10 cellular contexts compared by ENCODE assay signal in the genomic region with DNA sequence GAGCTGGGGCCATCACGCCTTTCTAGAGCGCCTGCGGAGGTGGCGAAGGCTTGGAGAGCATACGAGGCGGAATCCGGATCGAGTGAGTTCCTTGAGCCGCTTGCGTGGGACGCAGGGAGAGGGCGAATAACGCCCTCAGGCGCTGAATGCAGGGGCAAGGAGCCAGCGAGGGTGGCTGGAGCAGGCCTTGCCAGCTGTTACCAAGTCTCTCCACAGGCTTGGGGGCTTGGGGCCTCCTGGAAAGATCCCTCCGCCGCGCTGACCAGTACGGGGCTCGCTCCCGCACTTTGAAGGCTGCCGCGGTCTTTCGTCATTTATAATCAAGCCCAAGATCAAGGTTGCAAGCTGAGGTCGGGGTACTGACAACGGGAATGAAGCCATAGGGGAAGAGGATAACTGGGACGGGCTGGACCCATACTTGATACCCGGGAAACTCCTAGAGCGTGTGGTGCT. TPM values are rescaled to one million over a fixed set of nuclear protein-coding genes. Genes with fewer than 3 reads are reported as not detected.
DNase-seq lines count a peak whose midpoint lies in the region; ATAC-seq and TF ChIP-seq lines count a peak whose summit lies in the region.
"Had no signal": no experiment of that assay in that cellular context is flagged by ENCODE, and none has a peak within 500 bp of the region (broad histone marks: within the 10 kb centered on the region; RNA-seq: fewer than 3 reads in every experiment).

No MANE protein-coding gene starts in this region.

- H3K4me1 Mint-ChIP-seq in CD4-positive, alpha-beta T cell (ENCODE audit: low read depth), result peaks cover 6% of the 10 kb centered on the region
- H3K4me1 Mint-ChIP-seq in stimulated activated effector memory CD8-positive, alpha-beta T cell treated with anti-CD3 and anti-CD28 coated beads, Interleukin-12 subunit alpha, Interleukin-12 subunit beta, amount 100 ng/mL, for 72 hours, result no peaks in the 10 kb centered on the region

- H3K4me1 ChIP-seq in SJCRH30 (peaks cover 12% of the 10 kb centered on the region), foreskin keratinocyte (peaks cover 14% of the 10 kb centered on the region), neutrophil (ENCODE audit: control insufficient read depth in 1 of 2, insufficient read depth in 1 of 2, low read depth in 1 of 2, low read length in 1 of 2) (peaks cover 55% of the 10 kb centered on the region in 2 experiments)

- DNase-seq in DMS53 (lab: John Stamatoyannopoulos, UW) (peak; percentile 86), SJCRH30 (peak; percentile 59 to 64), foreskin keratinocyte (peak in 1 of 2 donors; percentile 77)
- DNase-seq in CD4-positive, alpha-beta T cell, result no peak
- no peak for DNase-seq in stimulated activated effector memory CD8-positive, alpha-beta T cell treated with anti-CD3 and anti-CD28 coated beads, Interleukin-12 subunit alpha, Interleukin-12 subunit beta, amount 100 ng/mL, for 72 hours (ENCODE audit: low spot score in 2 of 2)
- DNase-seq: PC-3 had no signal

- peaks cover 84% of the 10 kb centered on the region for H3K27me3 Mint-ChIP-seq in CD4-positive, alpha-beta T cell

- no peak overlapping the region for H3K4me3 Mint-ChIP-seq in CD4-positive, alpha-beta T cell
- no peak overlapping the region for H3K4me3 Mint-ChIP-seq in stimulated activated effector memory CD8-positive, alpha-beta T cell treated with anti-CD3 and anti-CD28 coated beads, Interleukin-12 subunit alpha, Interleukin-12 subunit beta, amount 100 ng/mL, for 72 hours

- peak overlapping the region; percentile 96 for H3K4me3 ChIP-seq in SJCRH30
- H3K4me3 ChIP-seq in neutrophil (ENCODE audit: low read depth in 1 of 2, low read length in 1 of 2), result peak overlapping the region; percentile 63 to 64
- H3K4me3 ChIP-seq: GM12878 had no signal

- peak; percentile 3 for ATAC-seq in foreskin keratinocyte
- no peak for ATAC-seq in CD4-positive, alpha-beta T cell (ENCODE audit: poor library complexity)
- no peak for ATAC-seq in stimulated activated effector memory CD8-positive, alpha-beta T cell treated with anti-CD3 and anti-CD28 coated beads, Interleukin-12 subunit alpha, Interleukin-12 subunit beta, amount 100 ng/mL, for 72 hours
- ATAC-seq in HG02884 (IDR thresholded peaks at IDR 0.05; ENCODE audit: unreplicated experiment), result no peak
- no peak for ATAC-seq in HG03354 (IDR thresholded peaks at IDR 0.05; ENCODE audit: poor library complexity, severe bottlenecking, unreplicated experiment)
- ATAC-seq: GM12878, PC-3 had no signal

- POLR2A ChIA-PET in CD4-positive, alpha-beta T cell (lab: Charles Lee), result no interaction called here

- CTCF ChIA-PET in CD4-positive, alpha-beta T cell (lab: Charles Lee), result no interaction called here

- peak overlapping the region; percentile 48 for H3K27ac ChIP-seq in SJCRH30
- peak overlapping the region; percentile 91 for H3K27ac ChIP-seq in foreskin keratinocyte
- H3K27ac ChIP-seq in neutrophil, result no peak overlapping the region
- H3K27ac ChIP-seq in CD4-positive, alpha-beta T cell (ENCODE audit: low read depth, low read length), result no peak overlapping the region

- H3K9me3 ChIP-seq in SJCRH30 (replicated peaks) (no peaks in the 10 kb centered on the region), neutrophil (no peaks in the 10 kb centered on the region)
- no peaks in the 10 kb centered on the region for H3K9me3 ChIP-seq in CD4-positive, alpha-beta T cell (ENCODE audit: control insufficient read depth, low read length)

- no peaks in the 10 kb centered on the region for H3K27me3 ChIP-seq in SJCRH30
- H3K27me3 ChIP-seq in foreskin keratinocyte, result no peaks in the 10 kb centered on the region
- H3K27me3 ChIP-seq in neutrophil, result peaks cover 83% of the 10 kb centered on the region
- H3K27me3 ChIP-seq in CD4-positive, alpha-beta T cell (ENCODE audit: control insufficient read depth, insufficient read depth, low read length), result peaks cover 56% of the 10 kb centered on the region

- intact Hi-C loops in CD4-positive, alpha-beta T cell (cut with DNase I, micrococcal nuclease), result no loop called here

- H3K9me3 Mint-ChIP-seq in CD4-positive, alpha-beta T cell, result peaks cover 2% of the 10 kb centered on the region
- no peaks in the 10 kb centered on the region for H3K9me3 Mint-ChIP-seq in stimulated activated effector memory CD8-positive, alpha-beta T cell treated with anti-CD3 and anti-CD28 coated beads, Interleukin-12 subunit alpha, Interleukin-12 subunit beta, amount 100 ng/mL, for 72 hours

- H3K27ac Mint-ChIP-seq in CD4-positive, alpha-beta T cell, result no peak overlapping the region
- no peak overlapping the region for H3K27ac Mint-ChIP-seq in stimulated activated effector memory CD8-positive, alpha-beta T cell treated with anti-CD3 and anti-CD28 coated beads, Interleukin-12 subunit alpha, Interleukin-12 subunit beta, amount 100 ng/mL, for 72 hours

- TF ChIP-seq CTCF in foreskin keratinocyte (conservative IDR thresholded peaks at IDR 0.05), result no peak
- no peak for TF ChIP-seq CTCF in neutrophil (IDR thresholded peaks at IDR 0.05)
- no peak for TF ChIP-seq CTCF in CD4-positive, alpha-beta T cell (IDR thresholded peaks at IDR 0.05)

- H3K36me3 ChIP-seq in SJCRH30 (no peaks in the 10 kb centered on the region), neutrophil (no peaks in the 10 kb centered on the region)

- no peaks in the 10 kb centered on the region for H3K36me3 Mint-ChIP-seq in CD4-positive, alpha-beta T cell (ENCODE audit: low read depth)
- H3K36me3 Mint-ChIP-seq in stimulated activated effector memory CD8-positive, alpha-beta T cell treated with anti-CD3 and anti-CD28 coated beads, Interleukin-12 subunit alpha, Interleukin-12 subunit beta, amount 100 ng/mL, for 72 hours, result peaks cover 7% of the 10 kb centered on the region

RNA-seq across cellular contexts. Expression of a gene that starts 1.2 kb away (rescaled TPM):
- total RNA-seq in SJCRH30 (2014; rRNA removed; shearing (Covaris generic)), result 22.7 and 23.5 TPM in 2 replicates
- 52.5 and 111 TPM in 2 replicates for total RNA-seq in foreskin keratinocyte
- 11.9 and 22.2 TPM in 2 replicates for polyA plus RNA-seq in foreskin keratinocyte
- total RNA-seq in CD4-positive, alpha-beta T cell, result not detected
- polyA plus RNA-seq: GM12878 had no signal

Comparison
In these comparisons a context has a peak if more than half of its experiments do, and no peak if none do; other contexts are left out.
1. DNase-seq: peak in DMS53 (single experiment) and SJCRH30 (2 of 2); none in CD4-positive, alpha-beta T cell (0 of 10) and stimulated activated effector memory CD8-positive, alpha-beta T cell treated with anti-CD3 and anti-CD28 coated beads, Interleukin-12 subunit alpha, Interleukin-12 subunit beta, amount 100 ng/mL, for 72 hours (0 of 2).
2. H3K27ac ChIP-seq: peak in SJCRH30 (single experiment) and foreskin keratinocyte (single experiment); none in neutrophil (single experiment) and CD4-positive, alpha-beta T cell (single experiment).
3. RNA of a gene that starts 1.2 kb away (total RNA-seq): 52.5 to 111 TPM in foreskin keratinocyte and 22.7 to 23.5 TPM in SJCRH30; not detected in CD4-positive, alpha-beta T cell; every median in the first group is over 10 times any median in the second.